ENCODE assay signal across 8 cellular contexts in genomic region chr20:31674895-31675827, GRCh38. TPM values are rescaled to one million over a fixed set of nuclear protein-coding genes. Genes with fewer than 3 reads are reported as not detected.
DNase-seq lines count a peak whose midpoint lies in the region; ATAC-seq lines count a peak whose summit lies in the region.

No MANE protein-coding gene starts in this region.

- peak; percentile 25 to 44 (median 25) for DNase-seq in T-helper 17 cell
- peak in 51 of 58 donors; percentile 15 to 82 (median 48) for DNase-seq in anterior cingulate cortex (lab: John Stamatoyannopoulos, UW)
- peak; percentile 75 to 77 (median 76) for DNase-seq in immature natural killer cell
- peak; percentile 14 to 39 for DNase-seq in stimulated activated CD4-positive, alpha-beta T cell treated with anti-CD3 and anti-CD28 coated beads, Interleukin-15, amount 100 ng/mL, for 1 hour (ENCODE audit: low read depth in 1 of 2, low spot score in 1 of 2)
- DNase-seq in NCI-H1694 treated with DMSO at 0.1 percent for 48 hours (lab: John Stamatoyannopoulos, UW), result no peak
- DNase-seq in NCI-H82 (lab: John Stamatoyannopoulos, UW), result no peak

- H3K27me3 Mint-ChIP-seq in T-helper 17 cell (no peaks in the 10 kb centered on the region), immature natural killer cell (ENCODE audit: low read depth in 3 of 3) (peaks cover 0 to 10% (median 0%) of the 10 kb centered on the region in 3 donors)

- H3K4me3 Mint-ChIP-seq in T-helper 17 cell (peak overlapping the region; percentile 97), immature natural killer cell (peak overlapping the region; percentile 93 to 99 (median 95))

- H3K4me1 Mint-ChIP-seq in T-helper 17 cell, result peaks cover 61% of the 10 kb centered on the region
- peaks cover 98 to 99% of the 10 kb centered on the region in 2 donors for H3K4me1 Mint-ChIP-seq in immature natural killer cell

- H3K36me3 Mint-ChIP-seq in T-helper 17 cell (ENCODE audit: low read depth) (peaks cover 2% of the 10 kb centered on the region), immature natural killer cell (peaks cover 13 to 16% (median 14%) of the 10 kb centered on the region in 3 donors)

- H3K9me3 Mint-ChIP-seq in immature natural killer cell, result no peaks in the 10 kb centered on the region

- peak; percentile 43 for ATAC-seq in GM18873 (IDR thresholded peaks at IDR 0.05; ENCODE audit: low FRiP score, unreplicated experiment)
- ATAC-seq in HG03457 (IDR thresholded peaks at IDR 0.05; ENCODE audit: unreplicated experiment), result peak; percentile 62
- peak; percentile 74 for ATAC-seq in T-helper 17 cell

- no peaks in the 10 kb centered on the region for H3K9me3 ChIP-seq in T-helper 17 cell (ENCODE audit: control insufficient read depth, low read length, poor library complexity, severe bottlenecking)

- peak overlapping the region; percentile 99 for H3K27ac Mint-ChIP-seq in T-helper 17 cell
- peak overlapping the region; percentile 98 to 100 (median 100) for H3K27ac Mint-ChIP-seq in immature natural killer cell

RNA-seq across cellular contexts. Expression of gene COX4I2, which starts 37.4 kb away (rescaled TPM):
- total RNA-seq in T-helper 17 cell, result not detected
- not detected for polyA plus RNA-seq in immature natural killer cell

RNA-seq across cellular contexts. Expression of gene BCL2L1, which starts 47.5 kb away (rescaled TPM):
- total RNA-seq in T-helper 17 cell, result 10 to 100 TPM; 35.6 to 59.1 TPM
- 10 to 100 TPM; 30.9 to 60.4 (median 39.3) TPM for polyA plus RNA-seq in immature natural killer cell

Comparison
In these comparisons a context has a peak if more than half of its experiments do, and no peak if none do; other contexts are left out.
1. DNase-seq: peak in T-helper 17 cell (3 of 3), anterior cingulate cortex (51 of 58), immature natural killer cell (3 of 3) and stimulated activated CD4-positive, alpha-beta T cell treated with anti-CD3 and anti-CD28 coated beads, Interleukin-15, amount 100 ng/mL, for 1 hour (2 of 2); none in NCI-H1694 treated with DMSO at 0.1 percent for 48 hours (single experiment) and NCI-H82 (single experiment).
2. Peak in every context shown above with its lines, with median percentiles within 50 percentile points of each other: ATAC-seq.